Comparison of ENCODE assay signal across 1 cellular context in the genomic region with DNA sequence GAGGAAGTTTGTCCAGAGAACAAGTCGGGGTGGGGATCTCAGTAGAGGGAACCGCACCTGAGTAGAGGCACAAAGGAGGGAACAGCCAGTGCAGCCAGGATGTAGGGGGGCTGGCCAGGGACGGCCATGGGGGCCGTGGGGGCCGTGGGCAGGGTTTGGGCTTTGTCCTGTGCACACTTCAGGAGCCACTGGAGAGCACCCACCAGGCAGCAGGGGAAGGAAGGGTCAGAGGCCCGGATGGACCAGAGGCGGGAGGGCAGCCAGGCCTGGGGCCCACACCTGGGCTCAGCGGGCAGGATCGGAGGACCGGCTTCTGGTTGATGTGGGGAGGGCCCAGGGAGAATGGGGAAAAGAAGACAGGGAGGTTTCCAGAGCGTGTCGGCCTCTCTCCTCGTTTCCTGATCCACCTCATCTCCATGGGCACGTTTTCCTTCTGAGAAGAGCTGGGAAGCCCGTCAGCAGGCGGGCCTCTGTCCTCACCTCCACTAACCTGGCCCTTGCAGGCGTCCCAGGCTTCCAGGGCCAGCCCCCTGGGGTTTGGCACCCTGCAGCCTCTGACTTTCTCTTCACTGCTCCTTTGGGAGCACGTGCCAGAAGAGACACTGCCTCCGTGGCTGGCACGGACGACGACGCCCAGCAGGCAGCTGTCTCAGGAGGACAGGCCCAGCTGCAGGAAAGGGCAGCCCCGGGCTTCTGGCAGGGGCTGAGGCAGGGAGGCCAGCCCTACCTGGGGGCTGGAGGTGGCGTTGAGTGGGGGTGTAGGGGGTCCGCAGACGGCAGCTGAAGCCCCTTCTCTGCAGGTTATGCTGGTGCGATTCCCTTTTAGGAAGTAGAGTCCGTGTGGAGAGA.
TF ChIP-seq lines count a peak whose summit lies in the region.

No MANE protein-coding gene starts in this region.

TF ChIP-seq in HepG2, 621 proteins besides CTCF, POLR2A, EP300 and RAD21 (continues in another document):
- no peak for TF ChIP-seq HNRNPH1 (optimal IDR thresholded peaks at IDR 0.05; ENCODE audit: low read depth, low read length)
- no peak for TF ChIP-seq FOXM1 (CRISPR knock-in tag; IDR thresholded peaks at IDR 0.05)
- TF ChIP-seq, protein P1, sequence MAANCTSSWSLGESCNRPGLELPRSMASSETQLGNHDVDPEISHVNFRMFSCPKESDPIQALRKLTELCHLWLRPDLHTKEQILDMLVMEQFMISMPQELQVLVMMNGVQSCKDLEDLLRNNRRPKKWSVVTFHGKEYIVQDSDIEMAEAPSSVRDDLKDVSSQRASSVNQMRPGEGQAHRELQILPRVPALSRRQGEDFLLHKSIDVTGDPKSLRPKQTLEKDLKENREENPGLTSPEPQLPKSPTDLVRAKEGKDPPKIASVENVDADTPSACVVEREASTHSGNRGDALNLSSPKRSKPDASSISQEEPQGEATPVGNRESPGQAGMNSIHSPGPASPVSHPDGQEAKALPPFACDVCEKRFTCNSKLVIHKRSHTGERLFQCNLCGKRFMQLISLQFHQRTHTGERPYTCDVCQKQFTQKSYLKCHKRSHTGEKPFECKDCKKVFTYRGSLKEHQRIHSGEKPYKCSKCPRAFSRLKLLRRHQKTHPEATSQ (CRISPR knock-in tag; IDR thresholded peaks at IDR 0.05; ENCODE audit: borderline replicate concordance), result no peak
- no peak for TF ChIP-seq SIX1 (CRISPR knock-in tag; IDR thresholded peaks at IDR 0.05; ENCODE audit: borderline replicate concordance)
- TF ChIP-seq, protein P2, sequence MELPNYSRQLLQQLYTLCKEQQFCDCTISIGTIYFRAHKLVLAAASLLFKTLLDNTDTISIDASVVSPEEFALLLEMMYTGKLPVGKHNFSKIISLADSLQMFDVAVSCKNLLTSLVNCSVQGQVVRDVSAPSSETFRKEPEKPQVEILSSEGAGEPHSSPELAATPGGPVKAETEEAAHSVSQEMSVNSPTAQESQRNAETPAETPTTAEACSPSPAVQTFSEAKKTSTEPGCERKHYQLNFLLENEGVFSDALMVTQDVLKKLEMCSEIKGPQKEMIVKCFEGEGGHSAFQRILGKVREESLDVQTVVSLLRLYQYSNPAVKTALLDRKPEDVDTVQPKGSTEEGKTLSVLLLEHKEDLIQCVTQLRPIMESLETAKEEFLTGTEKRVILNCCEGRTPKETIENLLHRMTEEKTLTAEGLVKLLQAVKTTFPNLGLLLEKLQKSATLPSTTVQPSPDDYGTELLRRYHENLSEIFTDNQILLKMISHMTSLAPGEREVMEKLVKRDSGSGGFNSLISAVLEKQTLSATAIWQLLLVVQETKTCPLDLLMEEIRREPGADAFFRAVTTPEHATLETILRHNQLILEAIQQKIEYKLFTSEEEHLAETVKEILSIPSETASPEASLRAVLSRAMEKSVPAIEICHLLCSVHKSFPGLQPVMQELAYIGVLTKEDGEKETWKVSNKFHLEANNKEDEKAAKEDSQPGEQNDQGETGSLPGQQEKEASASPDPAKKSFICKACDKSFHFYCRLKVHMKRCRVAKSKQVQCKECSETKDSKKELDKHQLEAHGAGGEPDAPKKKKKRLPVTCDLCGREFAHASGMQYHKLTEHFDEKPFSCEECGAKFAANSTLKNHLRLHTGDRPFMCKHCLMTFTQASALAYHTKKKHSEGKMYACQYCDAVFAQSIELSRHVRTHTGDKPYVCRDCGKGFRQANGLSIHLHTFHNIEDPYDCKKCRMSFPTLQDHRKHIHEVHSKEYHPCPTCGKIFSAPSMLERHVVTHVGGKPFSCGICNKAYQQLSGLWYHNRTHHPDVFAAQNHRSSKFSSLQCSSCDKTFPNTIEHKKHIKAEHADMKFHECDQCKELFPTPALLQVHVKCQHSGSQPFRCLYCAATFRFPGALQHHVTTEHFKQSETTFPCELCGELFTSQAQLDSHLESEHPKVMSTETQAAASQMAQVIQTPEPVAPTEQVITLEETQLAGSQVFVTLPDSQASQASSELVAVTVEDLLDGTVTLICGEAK (IDR thresholded peaks at IDR 0.05), result no peak
- TF ChIP-seq, protein P2 (CRISPR knock-in tag; IDR thresholded peaks at IDR 0.05), result 0 out of 2 replicates have a peak, but pooled peaks have one; percentile 1
- TF ChIP-seq ZBTB38 (CRISPR knock-in tag; IDR thresholded peaks at IDR 0.05), result peak; percentile 96
- no peak for TF ChIP-seq NCOR1 (IDR thresholded peaks at IDR 0.05; ENCODE audit: borderline replicate concordance, low read length)
- no peak for TF ChIP-seq ZNF530 (CRISPR knock-in tag; IDR thresholded peaks at IDR 0.05; ENCODE audit: low read depth)
- TF ChIP-seq ZNF839 (CRISPR knock-in tag; IDR thresholded peaks at IDR 0.05; ENCODE audit: borderline replicate concordance), result peak; percentile 44; the same call in 1 of the 2 replicates
- TF ChIP-seq SP140L (CRISPR knock-in tag; IDR thresholded peaks at IDR 0.05; ENCODE audit: borderline replicate concordance), result no peak
- TF ChIP-seq KLF13 (CRISPR knock-in tag; IDR thresholded peaks at IDR 0.05), result no peak
- TF ChIP-seq, protein P3, sequence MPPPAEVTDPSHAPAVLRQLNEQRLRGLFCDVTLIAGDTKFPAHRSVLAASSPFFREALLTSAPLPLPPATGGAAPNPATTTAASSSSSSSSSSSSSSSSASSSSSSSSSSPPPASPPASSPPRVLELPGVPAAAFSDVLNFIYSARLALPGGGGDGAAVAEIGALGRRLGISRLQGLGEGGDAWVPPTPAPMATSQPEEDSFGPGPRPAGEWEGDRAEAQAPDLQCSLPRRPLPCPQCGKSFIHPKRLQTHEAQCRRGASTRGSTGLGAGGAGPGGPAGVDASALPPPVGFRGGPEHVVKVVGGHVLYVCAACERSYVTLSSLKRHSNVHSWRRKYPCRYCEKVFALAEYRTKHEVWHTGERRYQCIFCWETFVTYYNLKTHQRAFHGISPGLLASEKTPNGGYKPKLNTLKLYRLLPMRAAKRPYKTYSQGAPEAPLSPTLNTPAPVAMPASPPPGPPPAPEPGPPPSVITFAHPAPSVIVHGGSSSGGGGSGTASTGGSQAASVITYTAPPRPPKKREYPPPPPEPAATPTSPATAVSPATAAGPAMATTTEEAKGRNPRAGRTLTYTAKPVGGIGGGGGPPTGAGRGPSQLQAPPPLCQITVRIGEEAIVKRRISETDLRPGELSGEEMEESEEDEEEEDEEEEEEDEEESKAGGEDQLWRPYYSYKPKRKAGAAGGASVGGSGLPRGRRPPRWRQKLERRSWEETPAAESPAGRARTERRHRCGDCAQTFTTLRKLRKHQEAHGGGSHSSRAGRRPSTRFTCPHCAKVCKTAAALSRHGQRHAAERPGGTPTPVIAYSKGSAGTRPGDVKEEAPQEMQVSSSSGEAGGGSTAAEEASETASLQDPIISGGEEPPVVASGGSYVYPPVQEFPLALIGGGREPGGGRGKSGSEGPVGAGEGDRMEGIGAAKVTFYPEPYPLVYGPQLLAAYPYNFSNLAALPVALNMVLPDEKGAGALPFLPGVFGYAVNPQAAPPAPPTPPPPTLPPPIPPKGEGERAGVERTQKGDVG (CRISPR knock-in tag; IDR thresholded peaks at IDR 0.05; ENCODE audit: borderline replicate concordance), result no peak
- TF ChIP-seq, protein P4, sequence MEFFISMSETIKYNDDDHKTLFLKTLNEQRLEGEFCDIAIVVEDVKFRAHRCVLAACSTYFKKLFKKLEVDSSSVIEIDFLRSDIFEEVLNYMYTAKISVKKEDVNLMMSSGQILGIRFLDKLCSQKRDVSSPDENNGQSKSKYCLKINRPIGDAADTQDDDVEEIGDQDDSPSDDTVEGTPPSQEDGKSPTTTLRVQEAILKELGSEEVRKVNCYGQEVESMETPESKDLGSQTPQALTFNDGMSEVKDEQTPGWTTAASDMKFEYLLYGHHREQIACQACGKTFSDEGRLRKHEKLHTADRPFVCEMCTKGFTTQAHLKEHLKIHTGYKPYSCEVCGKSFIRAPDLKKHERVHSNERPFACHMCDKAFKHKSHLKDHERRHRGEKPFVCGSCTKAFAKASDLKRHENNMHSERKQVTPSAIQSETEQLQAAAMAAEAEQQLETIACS (CRISPR knock-in tag; IDR thresholded peaks at IDR 0.05), result no peak
- TF ChIP-seq, protein P5, sequence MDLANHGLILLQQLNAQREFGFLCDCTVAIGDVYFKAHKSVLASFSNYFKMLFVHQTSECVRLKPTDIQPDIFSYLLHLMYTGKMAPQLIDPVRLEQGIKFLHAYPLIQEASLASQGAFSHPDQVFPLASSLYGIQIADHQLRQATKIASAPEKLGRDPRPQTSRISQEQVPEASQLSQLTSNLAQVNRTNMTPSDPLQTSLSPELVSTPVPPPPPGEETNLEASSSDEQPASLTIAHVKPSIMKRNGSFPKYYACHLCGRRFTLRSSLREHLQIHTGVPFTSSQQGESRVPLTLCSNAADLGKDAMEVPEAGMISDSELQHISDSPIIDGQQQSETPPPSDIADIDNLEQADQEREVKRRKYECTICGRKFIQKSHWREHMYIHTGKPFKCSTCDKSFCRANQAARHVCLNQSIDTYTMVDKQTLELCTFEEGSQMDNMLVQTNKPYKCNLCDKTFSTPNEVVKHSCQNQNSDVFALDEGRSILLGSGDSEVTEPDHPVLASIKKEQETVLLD (CRISPR knock-in tag; IDR thresholded peaks at IDR 0.05; ENCODE audit: low read depth), result no peak
- TF ChIP-seq KLF16 (CRISPR knock-in tag; IDR thresholded peaks at IDR 0.05), result no peak
- TF ChIP-seq ZNF317 (CRISPR knock-in tag; IDR thresholded peaks at IDR 0.05), result no peak
- TF ChIP-seq HOXA5 (CRISPR knock-in tag; IDR thresholded peaks at IDR 0.05), result no peak
- no peak for TF ChIP-seq ZNF256 (CRISPR knock-in tag; conservative IDR thresholded peaks at IDR 0.05)
- no peak; the same call in 1 of the 2 replicates for TF ChIP-seq SAFB2 (CRISPR knock-in tag; IDR thresholded peaks at IDR 0.05; ENCODE audit: borderline replicate concordance, low read depth)
- 0 out of 2 replicates have a peak, but pooled peaks have one; percentile 5 for TF ChIP-seq ZNF891 (CRISPR knock-in tag; IDR thresholded peaks at IDR 0.05)
- TF ChIP-seq ZNF644 (CRISPR knock-in tag; IDR thresholded peaks at IDR 0.05; ENCODE audit: low read depth), result no peak
- no peak for TF ChIP-seq FOXJ3 (CRISPR knock-in tag; IDR thresholded peaks at IDR 0.05; ENCODE audit: borderline replicate concordance)
- no peak for TF ChIP-seq HDAC6 (IDR thresholded peaks at IDR 0.05; ENCODE audit: low read depth, low read length)
- no peak for TF ChIP-seq ZNF121 (CRISPR knock-in tag; IDR thresholded peaks at IDR 0.05)
- TF ChIP-seq, protein P6, sequence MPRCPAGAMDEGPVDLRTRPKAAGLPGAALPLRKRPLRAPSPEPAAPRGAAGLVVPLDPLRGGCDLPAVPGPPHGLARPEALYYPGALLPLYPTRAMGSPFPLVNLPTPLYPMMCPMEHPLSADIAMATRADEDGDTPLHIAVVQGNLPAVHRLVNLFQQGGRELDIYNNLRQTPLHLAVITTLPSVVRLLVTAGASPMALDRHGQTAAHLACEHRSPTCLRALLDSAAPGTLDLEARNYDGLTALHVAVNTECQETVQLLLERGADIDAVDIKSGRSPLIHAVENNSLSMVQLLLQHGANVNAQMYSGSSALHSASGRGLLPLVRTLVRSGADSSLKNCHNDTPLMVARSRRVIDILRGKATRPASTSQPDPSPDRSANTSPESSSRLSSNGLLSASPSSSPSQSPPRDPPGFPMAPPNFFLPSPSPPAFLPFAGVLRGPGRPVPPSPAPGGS (CRISPR knock-in tag; IDR thresholded peaks at IDR 0.05), result no peak
- TF ChIP-seq ZBTB8A (CRISPR knock-in tag; IDR thresholded peaks at IDR 0.05; ENCODE audit: borderline replicate concordance, low read depth), result no peak
- TF ChIP-seq ZFX (CRISPR knock-in tag; IDR thresholded peaks at IDR 0.05; ENCODE audit: low read depth), result 0 out of 2 replicates have a peak, but pooled peaks have one; percentile 15
- no peak for TF ChIP-seq ZFP36L2 (CRISPR knock-in tag; IDR thresholded peaks at IDR 0.05)
- no peak for TF ChIP-seq FOXK2 (IDR thresholded peaks at IDR 0.05)
- TF ChIP-seq, protein P7, sequence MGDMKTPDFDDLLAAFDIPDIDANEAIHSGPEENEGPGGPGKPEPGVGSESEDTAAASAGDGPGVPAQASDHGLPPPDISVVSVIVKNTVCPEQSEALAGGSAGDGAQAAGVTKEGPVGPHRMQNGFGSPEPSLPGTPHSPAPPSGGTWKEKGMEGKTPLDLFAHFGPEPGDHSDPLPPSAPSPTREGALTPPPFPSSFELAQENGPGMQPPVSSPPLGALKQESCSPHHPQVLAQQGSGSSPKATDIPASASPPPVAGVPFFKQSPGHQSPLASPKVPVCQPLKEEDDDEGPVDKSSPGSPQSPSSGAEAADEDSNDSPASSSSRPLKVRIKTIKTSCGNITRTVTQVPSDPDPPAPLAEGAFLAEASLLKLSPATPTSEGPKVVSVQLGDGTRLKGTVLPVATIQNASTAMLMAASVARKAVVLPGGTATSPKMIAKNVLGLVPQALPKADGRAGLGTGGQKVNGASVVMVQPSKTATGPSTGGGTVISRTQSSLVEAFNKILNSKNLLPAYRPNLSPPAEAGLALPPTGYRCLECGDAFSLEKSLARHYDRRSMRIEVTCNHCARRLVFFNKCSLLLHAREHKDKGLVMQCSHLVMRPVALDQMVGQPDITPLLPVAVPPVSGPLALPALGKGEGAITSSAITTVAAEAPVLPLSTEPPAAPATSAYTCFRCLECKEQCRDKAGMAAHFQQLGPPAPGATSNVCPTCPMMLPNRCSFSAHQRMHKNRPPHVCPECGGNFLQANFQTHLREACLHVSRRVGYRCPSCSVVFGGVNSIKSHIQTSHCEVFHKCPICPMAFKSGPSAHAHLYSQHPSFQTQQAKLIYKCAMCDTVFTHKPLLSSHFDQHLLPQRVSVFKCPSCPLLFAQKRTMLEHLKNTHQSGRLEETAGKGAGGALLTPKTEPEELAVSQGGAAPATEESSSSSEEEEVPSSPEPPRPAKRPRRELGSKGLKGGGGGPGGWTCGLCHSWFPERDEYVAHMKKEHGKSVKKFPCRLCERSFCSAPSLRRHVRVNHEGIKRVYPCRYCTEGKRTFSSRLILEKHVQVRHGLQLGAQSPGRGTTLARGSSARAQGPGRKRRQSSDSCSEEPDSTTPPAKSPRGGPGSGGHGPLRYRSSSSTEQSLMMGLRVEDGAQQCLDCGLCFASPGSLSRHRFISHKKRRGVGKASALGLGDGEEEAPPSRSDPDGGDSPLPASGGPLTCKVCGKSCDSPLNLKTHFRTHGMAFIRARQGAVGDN (CRISPR knock-in tag; IDR thresholded peaks at IDR 0.05), result peak; percentile 61
- no peak for TF ChIP-seq MTF2 (CRISPR knock-in tag; IDR thresholded peaks at IDR 0.05; ENCODE audit: borderline replicate concordance)
- TF ChIP-seq ZNF30 (CRISPR knock-in tag; IDR thresholded peaks at IDR 0.05), result no peak
